Comparison of ENCODE assay signal across 19 cellular contexts in the genomic region with DNA sequence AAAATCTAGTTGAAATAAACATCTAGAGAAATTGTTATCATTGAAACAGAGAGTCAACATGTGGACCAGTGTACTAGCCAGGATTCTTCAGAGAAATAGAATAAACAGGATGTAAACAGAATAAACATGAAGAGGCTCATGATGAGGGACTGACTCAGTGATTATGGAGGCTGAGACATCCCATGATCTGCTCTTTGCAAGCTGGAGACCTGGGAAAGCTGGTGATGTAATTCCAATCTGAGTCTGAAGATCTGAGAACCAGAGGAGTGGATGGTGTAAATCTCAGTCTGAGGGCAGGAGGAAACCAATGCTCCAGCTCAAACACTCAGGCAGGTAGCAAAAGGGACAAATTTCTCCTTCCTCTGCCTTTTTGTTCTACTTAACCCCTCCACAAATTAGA.
DNase-seq lines count a peak whose midpoint lies in the region; ATAC-seq and TF ChIP-seq lines count a peak whose summit lies in the region.
"Had no signal": no experiment of that assay in that cellular context is flagged by ENCODE, and none has a peak within 500 bp of the region (broad histone marks: within the 10 kb centered on the region; RNA-seq: fewer than 3 reads in every experiment).

No MANE protein-coding gene starts in this region.

- ATAC-seq in GM18870 (IDR thresholded peaks at IDR 0.05; ENCODE audit: unreplicated experiment) (no peak), gastroesophageal sphincter (no peak), omental fat pad (ENCODE audit: low FRiP score) (no peak)

- TF ChIP-seq POLR2A in gastroesophageal sphincter (IDR thresholded peaks at IDR 0.05), result no peak

- H3K4me1 ChIP-seq in colonic mucosa (no peaks in the 10 kb centered on the region), mesenchymal stem cell (ENCODE audit: control insufficient read depth, insufficient read depth, low read depth, low read length) (no peaks in the 10 kb centered on the region), gastroesophageal sphincter (peaks cover 0 to 14% (median 4%) of the 10 kb centered on the region in 3 donors)
- H3K4me1 ChIP-seq: Caco-2, HAP-1 had no signal

- H3K4me2 ChIP-seq in mesenchymal stem cell (ENCODE audit: low read length, poor library complexity, severe bottlenecking), result no peak overlapping the region
- H3K4me2 ChIP-seq: SK-N-SH had no signal

- H4K91ac ChIP-seq in mesenchymal stem cell (ENCODE audit: low read length), result no peak overlapping the region

- peak; percentile 60 for DNase-seq in ELR (ENCODE audit: low read depth)
- peak; percentile 22 for DNase-seq in LHCN-M2 (ENCODE audit: low read depth)
- no peak for DNase-seq in colonic mucosa
- DNase-seq in mesenchymal stem cell, result peak; percentile 96
- no peak for DNase-seq in superior temporal gyrus (ENCODE audit: extremely low spot score)
- no peak for DNase-seq in omental fat pad (ENCODE audit: low spot score)
- DNase-seq: Caco-2; CD4-positive, CD25-positive, alpha-beta regulatory T cell; DMS153; EL; NCI-H1436; NCI-H2081; NCI-H510A treated with DMSO at 0.1 percent for 48 hours; SHP77; SK-N-SH had no signal

- no peaks in the 10 kb centered on the region for H3K79me1 ChIP-seq in mesenchymal stem cell (replicated peaks; ENCODE audit: low read length, poor library complexity, severe bottlenecking)

- H2AFZ ChIP-seq in mesenchymal stem cell (ENCODE audit: low read depth, low read length), result no peak overlapping the region

- H3K9me3 ChIP-seq in colonic mucosa, result no peaks in the 10 kb centered on the region
- no peaks in the 10 kb centered on the region for H3K9me3 ChIP-seq in mesenchymal stem cell (ENCODE audit: control insufficient read depth, low read length)
- no peaks in the 10 kb centered on the region for H3K9me3 ChIP-seq in gastroesophageal sphincter
- H3K9me3 ChIP-seq: Caco-2, HAP-1, SK-N-SH had no signal

- no peak overlapping the region for H2BK120ac ChIP-seq in mesenchymal stem cell (ENCODE audit: low read depth, low read length)

- intact Hi-C loops in colonic mucosa (cut with DNase I), result no loop called here

- no peak overlapping the region for H3K9ac ChIP-seq in colonic mucosa (ENCODE audit: low read depth in 2 of 2, low read length in 2 of 2)
- no peak overlapping the region for H3K9ac ChIP-seq in mesenchymal stem cell (ENCODE audit: low read length)
- H3K9ac ChIP-seq: SK-N-SH had no signal

- H3K18ac ChIP-seq in mesenchymal stem cell (ENCODE audit: low read depth in 1 of 2, low read length in 2 of 2), result no peak overlapping the region

- no peak for TF ChIP-seq EP300 in gastroesophageal sphincter (IDR thresholded peaks at IDR 0.05)

- H3K27ac ChIP-seq in colonic mucosa (peak overlapping the region; percentile 36), mesenchymal stem cell (ENCODE audit: low read length, poor library complexity, severe bottlenecking) (no peak overlapping the region), gastroesophageal sphincter (no peak overlapping the region)
- H3K27ac ChIP-seq: HL-60 had no signal

- no peaks in the 10 kb centered on the region for H3K36me3 ChIP-seq in colonic mucosa
- H3K36me3 ChIP-seq in mesenchymal stem cell (ENCODE audit: control insufficient read depth in 1 of 2, insufficient read depth in 2 of 2, low read depth in 1 of 2, low read length in 2 of 2), result no peaks in the 10 kb centered on the region
- no peaks in the 10 kb centered on the region for H3K36me3 ChIP-seq in gastroesophageal sphincter
- H3K36me3 ChIP-seq: HAP-1 had no signal

- TF ChIP-seq CTCF in colonic mucosa (IDR thresholded peaks at IDR 0.05) (no peak), gastroesophageal sphincter (IDR thresholded peaks at IDR 0.05) (no peak), omental fat pad (IDR thresholded peaks at IDR 0.05) (no peak)

- H2BK15ac ChIP-seq in mesenchymal stem cell (ENCODE audit: low read depth, poor library complexity, severe bottlenecking), result no peak overlapping the region

- H2BK12ac ChIP-seq in mesenchymal stem cell (ENCODE audit: low read length in 2 of 2), result peak overlapping the region in 1 of 2 experiments; percentile 66

- no peak overlapping the region for H3K23ac ChIP-seq in mesenchymal stem cell (ENCODE audit: low read length in 2 of 2)

- H3K14ac ChIP-seq in mesenchymal stem cell (ENCODE audit: low read length in 2 of 2), result no peak overlapping the region

- H2AK5ac ChIP-seq in mesenchymal stem cell (ENCODE audit: low read length, severe bottlenecking), result no peak overlapping the region

- no peaks in the 10 kb centered on the region for H3K27me3 ChIP-seq in colonic mucosa
- peaks cover 4 to 11% of the 10 kb centered on the region in 2 experiments for H3K27me3 ChIP-seq in mesenchymal stem cell (ENCODE audit: control insufficient read depth in 1 of 2, insufficient read depth in 1 of 2, low read length in 2 of 2)
- no peaks in the 10 kb centered on the region for H3K27me3 ChIP-seq in gastroesophageal sphincter

- H3K4me3 ChIP-seq in colonic mucosa, result no peak overlapping the region
- no peak overlapping the region for H3K4me3 ChIP-seq in mesenchymal stem cell (ENCODE audit: insufficient read depth in 1 of 2, low read depth in 1 of 2, low read length in 2 of 2)
- H3K4me3 ChIP-seq in gastroesophageal sphincter, result no peak overlapping the region
- H3K4me3 ChIP-seq: HAP-1 had no signal

- H2BK5ac ChIP-seq in mesenchymal stem cell (ENCODE audit: low read depth, low read length, poor library complexity, severe bottlenecking), result no peak overlapping the region

- no peak overlapping the region for H4K8ac ChIP-seq in mesenchymal stem cell (ENCODE audit: low read length)

- no peak overlapping the region for H3K4ac ChIP-seq in mesenchymal stem cell (ENCODE audit: low read depth in 1 of 2, low read length in 2 of 2)

Comparison
In these comparisons a context has a peak if more than half of its experiments do, and no peak if none do; other contexts are left out.
1. DNase-seq: peak in ELR (single experiment), LHCN-M2 (single experiment) and mesenchymal stem cell (single experiment); none in colonic mucosa (single experiment), superior temporal gyrus (single experiment) and omental fat pad (single experiment).